In genomic region chr16:84823484-84823883, GRCh38 we compare ENCODE assay signal across 1 cellular context.
TF ChIP-seq lines count a peak whose summit lies in the region.

No MANE protein-coding gene starts in this region.

TF ChIP-seq in IMR-90, 13 proteins besides CTCF, POLR2A, EP300 and RAD21 (continued from another document):
- no peak for TF ChIP-seq ELK1 (IDR thresholded peaks at IDR 0.05; ENCODE audit: borderline replicate concordance, low read depth, low read length)
TF ChIP-seq in IMR-90: peak in this region for 1.
